22 cellular contexts compared by ENCODE assay signal in genomic region chr13:23319915-23320224, GRCh38.
DNase-seq lines count a peak whose midpoint lies in the region; ATAC-seq and TF ChIP-seq lines count a peak whose summit lies in the region.
"Had no signal": no experiment of that assay in that cellular context is flagged by ENCODE, and none has a peak within 500 bp of the region (broad histone marks: within the 10 kb centered on the region; RNA-seq: fewer than 3 reads in every experiment).

No MANE protein-coding gene starts in this region.

- no peaks in the 10 kb centered on the region for H3K9me3 Mint-ChIP-seq in chondrocyte (ENCODE audit: low read depth)
- no peaks in the 10 kb centered on the region for H3K9me3 Mint-ChIP-seq in activated T-helper 17 cell treated with anti-CD3 and anti-CD28 coated beads, Interleukin-2, amount 50 U/mL, for 72 hours
- no peaks in the 10 kb centered on the region for H3K9me3 Mint-ChIP-seq in activated CD4-positive, alpha-beta T cell treated with anti-CD3 and anti-CD28 coated beads, Interleukin-2, amount 10 ng/mL, durations not matched to agents 7 days and 5 days
- H3K9me3 Mint-ChIP-seq: activated T-cell treated with anti-CD3 and anti-CD28 coated beads, Interleukin-2, amount 50 U/mL, for 4 hours; CD8-positive, alpha-beta T cell; memory B cell; stimulated activated naive CD8-positive, alpha-beta T cell treated with anti-CD3 and anti-CD28 coated beads, Interleukin-15, Interleukin-2, amounts not matched to agents 100 ng/mL and 50 ng/mL, for 24 hours; T-cell had no signal

- WGBS in psoas muscle, 3 donors, result 60 to 74% (median 67%) methylated on average over 3 of the region's 3 CpGs

- H3K4me3 ChIP-seq in BLaER1 treated with 17β-estradiol and CSF1 and Interleukin-3, amounts not matched to agents 10 nM and 100 nM, result no peak overlapping the region
- H3K4me3 ChIP-seq in OCI-LY7 (ENCODE audit: low read depth, low read length, poor library complexity, severe bottlenecking) (no peak overlapping the region), psoas muscle (no peak overlapping the region)
- H3K4me3 ChIP-seq: pancreas, right atrium auricular region, tibial nerve had no signal

- intact Hi-C loops in OCI-LY7 (cut with micrococcal nuclease; ENCODE audit: unreplicated experiment), result no loop called here
- intact Hi-C loops in psoas muscle (cut with DNase I), result no loop called here

- H3K36me3 ChIP-seq in BLaER1 treated with 17β-estradiol and CSF1 and Interleukin-3, amounts not matched to agents 10 nM and 100 nM, result no peaks in the 10 kb centered on the region
- H3K36me3 ChIP-seq in OCI-LY7 (ENCODE audit: insufficient read depth, low read length), result no peaks in the 10 kb centered on the region
- no peaks in the 10 kb centered on the region for H3K36me3 ChIP-seq in psoas muscle (ENCODE audit: insufficient read depth in 1 of 2, low read depth in 1 of 2)
- H3K36me3 ChIP-seq: pancreas, right atrium auricular region, tibial nerve had no signal

- peaks cover 64% of the 10 kb centered on the region for H3K4me1 Mint-ChIP-seq in chondrocyte (ENCODE audit: low read depth)
- H3K4me1 Mint-ChIP-seq in activated T-helper 17 cell treated with anti-CD3 and anti-CD28 coated beads, Interleukin-2, amount 50 U/mL, for 72 hours, result no peaks in the 10 kb centered on the region
- peaks cover 31% of the 10 kb centered on the region for H3K4me1 Mint-ChIP-seq in activated CD4-positive, alpha-beta T cell treated with anti-CD3 and anti-CD28 coated beads, Interleukin-2, amount 10 ng/mL, durations not matched to agents 7 days and 5 days

- 0 out of 22 replicates have a peak, but pooled peaks cover 0 to 5% (median 0%) of the 10 kb centered on the region in 11 experiments for H4K20me1 ChIP-seq in BLaER1 treated with 17β-estradiol and CSF1 and Interleukin-3, amounts not matched to agents 10 nM and 100 nM
- no peaks in the 10 kb centered on the region for H4K20me1 ChIP-seq in OCI-LY7 (ENCODE audit: insufficient read depth, low read length)

- TF ChIP-seq CTCF in OCI-LY7 (conservative IDR thresholded peaks at IDR 0.05; ENCODE audit: low read length), result 0 out of 2 replicates have a peak, but pooled peaks have one; percentile 9
- peak; percentile 66 for TF ChIP-seq CTCF in chondrocyte (IDR thresholded peaks at IDR 0.05)
- no peak for TF ChIP-seq CTCF in psoas muscle (IDR thresholded peaks at IDR 0.05)

- H3K9ac ChIP-seq in BLaER1 treated with 17β-estradiol and CSF1 and Interleukin-3, amounts not matched to agents 10 nM and 100 nM, result peak overlapping the region in 2 of 11 experiments; percentile 0 to 12; a peak in 1 of 22 replicates

- peaks cover 10 to 20% (median 16%) of the 10 kb centered on the region in 10 experiments for H3K4me1 ChIP-seq in BLaER1 treated with 17β-estradiol and CSF1 and Interleukin-3, amounts not matched to agents 10 nM and 100 nM
- H3K4me1 ChIP-seq in OCI-LY7 (ENCODE audit: insufficient read depth, low read length, poor library complexity, severe bottlenecking) (no peaks in the 10 kb centered on the region), psoas muscle (peaks cover 24% of the 10 kb centered on the region)
- H3K4me1 ChIP-seq: pancreas had no signal

- no peak for ATAC-seq in psoas muscle
- ATAC-seq in activated T-helper 17 cell treated with anti-CD3 and anti-CD28 coated beads, Interleukin-2, amount 50 U/mL, for 72 hours (replicated peaks), result no peak
- ATAC-seq: activated T-cell treated with anti-CD3 and anti-CD28 coated beads, Interleukin-2, amount 50 U/mL, for 4 hours; CD8-positive, alpha-beta T cell; foreskin keratinocyte; HCT116; T-cell had no signal

- H3K27me3 Mint-ChIP-seq in chondrocyte (ENCODE audit: low read depth), result no peaks in the 10 kb centered on the region
- peaks cover 10% of the 10 kb centered on the region for H3K27me3 Mint-ChIP-seq in activated T-helper 17 cell treated with anti-CD3 and anti-CD28 coated beads, Interleukin-2, amount 50 U/mL, for 72 hours
- H3K27me3 Mint-ChIP-seq in activated CD4-positive, alpha-beta T cell treated with anti-CD3 and anti-CD28 coated beads, Interleukin-2, amount 10 ng/mL, durations not matched to agents 7 days and 5 days, result peaks cover 7% of the 10 kb centered on the region

- no TSS peak for BruUV-seq in OCI-LY7 (replicated peaks; lab: Mats Ljungman, UMichigan)

- no peaks in the 10 kb centered on the region for H3K27me3 ChIP-seq in BLaER1 treated with 17β-estradiol and CSF1 and Interleukin-3, amounts not matched to agents 10 nM and 100 nM
- no peaks in the 10 kb centered on the region for H3K27me3 ChIP-seq in psoas muscle (ENCODE audit: insufficient read depth in 3 of 3, low read length in 2 of 3)
- H3K27me3 ChIP-seq: foreskin keratinocyte, pancreas, right atrium auricular region, tibial nerve had no signal

- no peaks in the 10 kb centered on the region for H3K9me2 ChIP-seq in OCI-LY7 (ENCODE audit: insufficient read depth, low read length)

- peaks cover 5% of the 10 kb centered on the region for H3K36me3 Mint-ChIP-seq in chondrocyte (ENCODE audit: low read depth)
- H3K36me3 Mint-ChIP-seq in activated T-helper 17 cell treated with anti-CD3 and anti-CD28 coated beads, Interleukin-2, amount 50 U/mL, for 72 hours (ENCODE audit: low read depth), result no peaks in the 10 kb centered on the region
- H3K36me3 Mint-ChIP-seq in activated CD4-positive, alpha-beta T cell treated with anti-CD3 and anti-CD28 coated beads, Interleukin-2, amount 10 ng/mL, durations not matched to agents 7 days and 5 days (ENCODE audit: low read depth), result no peaks in the 10 kb centered on the region
- H3K36me3 Mint-ChIP-seq: CD8-positive, alpha-beta T cell; IgD-negative memory B cell; memory B cell; T-cell had no signal

- no peak overlapping the region for H2AFZ ChIP-seq in OCI-LY7 (ENCODE audit: low read length)

- no peak overlapping the region for H3K4me3 Mint-ChIP-seq in chondrocyte (ENCODE audit: unreplicated experiment)
- H3K4me3 Mint-ChIP-seq in activated T-helper 17 cell treated with anti-CD3 and anti-CD28 coated beads, Interleukin-2, amount 50 U/mL, for 72 hours, result no peak overlapping the region
- H3K4me3 Mint-ChIP-seq in activated CD4-positive, alpha-beta T cell treated with anti-CD3 and anti-CD28 coated beads, Interleukin-2, amount 10 ng/mL, durations not matched to agents 7 days and 5 days, result no peak overlapping the region
- H3K4me3 Mint-ChIP-seq: activated T-cell treated with anti-CD3 and anti-CD28 coated beads, Interleukin-2, amount 50 U/mL, for 4 hours; IgD-negative memory B cell; memory B cell; T-cell had no signal

- no peaks in the 10 kb centered on the region for H3K9me3 ChIP-seq in BLaER1 treated with 17β-estradiol and CSF1 and Interleukin-3, amounts not matched to agents 10 nM and 100 nM (replicated peaks in 1 of 11)
- H3K9me3 ChIP-seq in OCI-LY7 (ENCODE audit: low read length) (no peaks in the 10 kb centered on the region), psoas muscle (no peaks in the 10 kb centered on the region)
- H3K9me3 ChIP-seq: pancreas, right atrium auricular region, tibial nerve had no signal

- peak overlapping the region in 4 of 11 experiments; percentile 19 to 49 (median 32); a peak in 3 of 22 replicates for H3K27ac ChIP-seq in BLaER1 treated with 17β-estradiol and CSF1 and Interleukin-3, amounts not matched to agents 10 nM and 100 nM
- H3K27ac ChIP-seq in OCI-LY7 (ENCODE audit: low read depth, low read length, poor library complexity, severe bottlenecking) (no peak overlapping the region), psoas muscle (peak overlapping the region; percentile 81)
- H3K27ac ChIP-seq: foreskin keratinocyte, pancreas, tibial nerve had no signal

- peak overlapping the region; percentile 8 to 73 (median 41); a peak in 14 of 22 replicates for H3K4me2 ChIP-seq in BLaER1 treated with 17β-estradiol and CSF1 and Interleukin-3, amounts not matched to agents 10 nM and 100 nM
- no peak overlapping the region for H3K4me2 ChIP-seq in OCI-LY7 (ENCODE audit: low read length)

- peak overlapping the region; percentile 100 for H3K27ac Mint-ChIP-seq in chondrocyte (ENCODE audit: unreplicated experiment)
- no peak overlapping the region for H3K27ac Mint-ChIP-seq in activated T-helper 17 cell treated with anti-CD3 and anti-CD28 coated beads, Interleukin-2, amount 50 U/mL, for 72 hours
- H3K27ac Mint-ChIP-seq in activated CD4-positive, alpha-beta T cell treated with anti-CD3 and anti-CD28 coated beads, Interleukin-2, amount 10 ng/mL, durations not matched to agents 7 days and 5 days, result no peak overlapping the region
- H3K27ac Mint-ChIP-seq: CD8-positive, alpha-beta T cell; IgD-negative memory B cell; memory B cell; T-cell had no signal

- no peaks in the 10 kb centered on the region for H3K79me2 ChIP-seq in OCI-LY7 (ENCODE audit: insufficient read depth, low read depth, low read length)

- CTCF ChIA-PET in OCI-LY7 (lab: Charles Lee; ENCODE audit: unreplicated experiment), result no interaction called here
- CTCF ChIA-PET in activated CD4-positive, alpha-beta T cell treated with anti-CD3 and anti-CD28 coated beads, Interleukin-2, amount 10 ng/mL, durations not matched to agents 7 days and 5 days (lab: Charles Lee), result interaction anchor here (0.6 to 1.0 kb wide), 2 partner anchors 10 to 1742 kb away, joined by 3 read pairs; no protein-coding TSS in a partner anchor

- POLR2A ChIA-PET in OCI-LY7 (lab: Charles Lee), result no interaction called here
- POLR2A ChIA-PET in activated CD4-positive, alpha-beta T cell treated with anti-CD3 and anti-CD28 coated beads, Interleukin-2, amount 10 ng/mL, durations not matched to agents 7 days and 5 days (lab: Charles Lee), result no interaction called here

- DNase-seq in OCI-LY7 (ENCODE audit: low spot score) (no peak), chondrocyte (ENCODE audit: low spot score) (no peak), psoas muscle (no peak), NCI-H2029 treated with DMSO at 0.1 percent for 48 hours (lab: John Stamatoyannopoulos, UW) (no peak), middle frontal gyrus (ENCODE audit: extremely low spot score, low spot score) (no peak)
- DNase-seq in activated CD4-positive, alpha-beta T cell treated with anti-CD3 and anti-CD28 coated beads, Interleukin-2, amount 10 ng/mL, durations not matched to agents 7 days and 5 days, result no peak
- DNase-seq: activated naive CD4-positive, alpha-beta T cell treated with anti-CD3 and anti-CD28 coated beads, Interleukin-2, amount 50 U/mL, for 16 hours; activated T-cell treated with anti-CD3 and anti-CD28 coated beads, Interleukin-2, amount 50 U/mL, for 4 hours; CD8-positive, alpha-beta T cell; left cardiac atrium; pancreas; Right ventricle myocardium superior; T-cell had no signal
